In genomic region chr16:75576384-75576811, GRCh38 we compare ENCODE assay signal across 12 cellular contexts. TPM values are rescaled to one million over a fixed set of nuclear protein-coding genes. Genes with fewer than 3 reads are reported as not detected.
A peak's percentile ranks its signal among the peaks of the same experiment; 100 is the strongest.
DNase-seq lines count a peak whose midpoint lies in the region; ATAC-seq and TF ChIP-seq lines count a peak whose summit lies in the region.
"Had no signal": no experiment of that assay in that cellular context is flagged by ENCODE, and none has a peak within 500 bp of the region (broad histone marks: within the 10 kb centered on the region; RNA-seq: fewer than 3 reads in every experiment).

No MANE protein-coding gene starts in this region.

- H3K27ac ChIP-seq in neural progenitor cell: no peak overlapping the region
- H3K27ac ChIP-seq in aorta (ENCODE audit: low read depth in 1 of 2, low read length in 2 of 2): peak overlapping the region in 1 of 2 donors; percentile 38
- H3K27ac ChIP-seq: BLaER1 had no signal

- H3K9ac ChIP-seq in neural progenitor cell: no peak overlapping the region
- H3K9ac ChIP-seq: BLaER1 had no signal

- DNase-seq in GM10266 (ENCODE audit: extremely low spot score) (peak; percentile 24), neural progenitor cell (ENCODE audit: low spot score) (no peak), midbrain (lab: John Stamatoyannopoulos, UW) (no peak), G401 (ENCODE audit: low spot score) (no peak), aorta (no peak)
- no peak for DNase-seq in activated CD8-positive, alpha-beta T cell treated with anti-CD3 and anti-CD28 coated beads for 36 hours
- DNase-seq: activated CD8-positive, alpha-beta memory T cell treated with anti-CD3 and anti-CD28 coated beads for 24 hours; NCI-H510A had no signal

- no peaks in the 10 kb centered on the region for H3K27me3 Mint-ChIP-seq in activated CD8-positive, alpha-beta T cell treated with anti-CD3 and anti-CD28 coated beads for 36 hours
- peaks cover 3% of the 10 kb centered on the region for H3K27me3 Mint-ChIP-seq in neural progenitor cell (ENCODE audit: insufficient read depth, low read depth)

- intact Hi-C loops in activated CD8-positive, alpha-beta T cell treated with anti-CD3 and anti-CD28 coated beads for 36 hours (cut with micrococcal nuclease): no loop called here
- intact Hi-C loops in aorta (cut with DNase I): no loop called here

- peaks cover 10% of the 10 kb centered on the region for H3K36me3 ChIP-seq in neural progenitor cell
- peaks cover 5 to 7% of the 10 kb centered on the region in 2 donors for H3K36me3 ChIP-seq in aorta (ENCODE audit: control insufficient read depth in 1 of 2, insufficient read depth in 2 of 2, low read length in 1 of 2)

- H2AFZ ChIP-seq in neural progenitor cell (replicated peaks): no peak overlapping the region

- H3K27me3 ChIP-seq in neural progenitor cell (no peaks in the 10 kb centered on the region), aorta (ENCODE audit: control insufficient read depth in 1 of 2, insufficient read depth in 2 of 2, low read length in 1 of 2) (no peaks in the 10 kb centered on the region)
- H3K27me3 ChIP-seq: BLaER1 had no signal

- H4K20me1 ChIP-seq in neural progenitor cell (ENCODE audit: low read depth): peaks cover 8% of the 10 kb centered on the region

- 5 to 8% methylated on average over 3 of the region's 3 CpGs for WGBS in aorta, 2 donors

- H3K27ac Mint-ChIP-seq in activated CD8-positive, alpha-beta T cell treated with anti-CD3 and anti-CD28 coated beads for 36 hours: peak overlapping the region; percentile 60
- no peak overlapping the region for H3K27ac Mint-ChIP-seq in neural progenitor cell

- H3K4me1 Mint-ChIP-seq in activated CD8-positive, alpha-beta T cell treated with anti-CD3 and anti-CD28 coated beads for 36 hours (ENCODE audit: low read depth): peaks cover 39% of the 10 kb centered on the region
- peaks cover 9% of the 10 kb centered on the region for H3K4me1 Mint-ChIP-seq in neural progenitor cell

- no peaks in the 10 kb centered on the region for H3K9me3 Mint-ChIP-seq in activated CD8-positive, alpha-beta T cell treated with anti-CD3 and anti-CD28 coated beads for 36 hours
- H3K9me3 Mint-ChIP-seq in neural progenitor cell: no peaks in the 10 kb centered on the region

- no peaks in the 10 kb centered on the region for H3K79me2 ChIP-seq in neural progenitor cell (ENCODE audit: low read depth)

- H3K36me3 Mint-ChIP-seq in activated CD8-positive, alpha-beta T cell treated with anti-CD3 and anti-CD28 coated beads for 36 hours (ENCODE audit: low read depth): peaks cover 31% of the 10 kb centered on the region
- peaks cover 40% of the 10 kb centered on the region for H3K36me3 Mint-ChIP-seq in neural progenitor cell

- no peaks in the 10 kb centered on the region for H3K4me1 ChIP-seq in neural progenitor cell
- peaks cover 0 to 2% of the 10 kb centered on the region in 2 donors for H3K4me1 ChIP-seq in aorta (ENCODE audit: control insufficient read depth in 1 of 2, insufficient read depth in 2 of 2, low read length in 2 of 2)

- no peak overlapping the region for H3K4me3 ChIP-seq in neural progenitor cell
- no peak overlapping the region for H3K4me3 ChIP-seq in aorta (ENCODE audit: low read length in 2 of 2)
- H3K4me3 ChIP-seq: BLaER1 had no signal

- ATAC-seq in GM19395 (IDR thresholded peaks at IDR 0.05; ENCODE audit: unreplicated experiment): peak; percentile 66
- ATAC-seq in HG02938 (IDR thresholded peaks at IDR 0.05; ENCODE audit: unreplicated experiment): peak; percentile 56
- ATAC-seq in activated CD8-positive, alpha-beta T cell treated with anti-CD3 and anti-CD28 coated beads for 36 hours: no peak
- no peak for ATAC-seq in aorta (ENCODE audit: low FRiP score)

- in situ Hi-C loops in G401 (cut with HindIII; ENCODE audit: low sequenced_read_pairs): no loop called here

- no peak overlapping the region for H3K4me3 Mint-ChIP-seq in activated CD8-positive, alpha-beta T cell treated with anti-CD3 and anti-CD28 coated beads for 36 hours
- no peak overlapping the region for H3K4me3 Mint-ChIP-seq in neural progenitor cell

- CTCF ChIA-PET in activated CD8-positive, alpha-beta T cell treated with anti-CD3 and anti-CD28 coated beads for 36 hours (lab: Charles Lee): interaction anchor here (1.0 kb wide), 1 partner anchor 45 kb away, joined by 3 read pairs; no protein-coding TSS in a partner anchor

- peaks cover 4% of the 10 kb centered on the region for H3F3A ChIP-seq in neural progenitor cell (ENCODE audit: low read depth)

- POLR2A ChIA-PET in activated CD8-positive, alpha-beta T cell treated with anti-CD3 and anti-CD28 coated beads for 36 hours (lab: Charles Lee): interaction anchor here (1.5 kb wide), 1 partner anchor 42 kb away, joined by 3 read pairs; no protein-coding TSS in a partner anchor

- H3K9me3 ChIP-seq in neural progenitor cell (ENCODE audit: low read depth): no peaks in the 10 kb centered on the region
- H3K9me3 ChIP-seq in aorta (ENCODE audit: control insufficient read depth, low read length): no peaks in the 10 kb centered on the region
- H3K9me3 ChIP-seq: BLaER1 had no signal

- no peak for TF ChIP-seq CTCF in GM10266 (IDR thresholded peaks at IDR 0.05; ENCODE audit: control insufficient read depth, insufficient read depth, low read depth, missing control alignments)
- TF ChIP-seq CTCF in activated CD8-positive, alpha-beta T cell treated with anti-CD3 and anti-CD28 coated beads for 36 hours (IDR thresholded peaks at IDR 0.05): no peak
- TF ChIP-seq CTCF in neural progenitor cell (IDR thresholded peaks at IDR 0.05): no peak

- H3K4me2 ChIP-seq in neural progenitor cell: no peak overlapping the region
- H3K4me2 ChIP-seq: BLaER1 had no signal

RNA-seq across cellular contexts. Expression of gene GABARAPL2, which starts 10.2 kb away (rescaled TPM):
- 10 to 100 TPM; 56.3 to 57.4 TPM for total RNA-seq in activated CD8-positive, alpha-beta T cell treated with anti-CD3 and anti-CD28 coated beads for 36 hours
- total RNA-seq in neural progenitor cell (ENCODE audit: low replicate concordance) (67.8 and 88.2 TPM in 2 replicates), aorta (100 to 1,000 TPM; 106 to 154 TPM)
- total RNA-seq in G401 (2014; rRNA removed; shearing (Covaris generic)): 18.9 and 20.1 TPM in 2 replicates
- 100 to 1,000 TPM; 198 to 237 TPM for polyA plus RNA-seq in aorta

RNA-seq across cellular contexts. Expression of gene TMEM231, which starts 20.3 kb away (rescaled TPM):
- 1 to 10 TPM; 4.9 to 5.1 TPM for total RNA-seq in activated CD8-positive, alpha-beta T cell treated with anti-CD3 and anti-CD28 coated beads for 36 hours
- total RNA-seq in neural progenitor cell (ENCODE audit: low replicate concordance) (10.9 and 14.4 TPM in 2 replicates), aorta (10 to 100 TPM in 1 of 2 donors, 1 to 10 TPM in 1; 6.8 to 10.3 TPM)
- total RNA-seq in G401 (2014; rRNA removed; shearing (Covaris generic)): 24.2 and 46.1 TPM in 2 replicates
- 10 to 100 TPM in 1 of 2 donors, 1 to 10 TPM in 1; 2.3 to 11.0 TPM for polyA plus RNA-seq in aorta

RNA-seq across cellular contexts. Expression of gene CHST5, which starts 40.5 kb away (rescaled TPM):
- not detected for total RNA-seq in activated CD8-positive, alpha-beta T cell treated with anti-CD3 and anti-CD28 coated beads for 36 hours
- total RNA-seq in neural progenitor cell (ENCODE audit: low replicate concordance) (0.37 TPM in 1 of 2 replicates, not detected in the other), aorta (not detected)
- total RNA-seq in G401 (2014; rRNA removed; shearing (Covaris generic)): 0.12 TPM in 1 of 2 replicates, not detected in the other
- 1 to 10 TPM in 1 of 2 donors, under 1 TPM in 1; 0.97 to 1.5 TPM for polyA plus RNA-seq in aorta
- total RNA-seq: LHCN-M2 had no signal

RNA-seq across cellular contexts. Expression of gene ADAT1, which starts 46.7 kb away (rescaled TPM):
- 10 to 100 TPM; 41.7 to 43.6 TPM for total RNA-seq in activated CD8-positive, alpha-beta T cell treated with anti-CD3 and anti-CD28 coated beads for 36 hours
- total RNA-seq in neural progenitor cell (ENCODE audit: low replicate concordance): 76.6 and 86.4 TPM in 2 replicates
- 24.2 and 25.1 TPM in 2 replicates for total RNA-seq in G401 (2014; rRNA removed; shearing (Covaris generic))
- total RNA-seq in aorta: 10 to 100 TPM; 25.4 to 44.0 TPM
- polyA plus RNA-seq in aorta: 10 to 100 TPM in 1 of 2 donors, 1 to 10 TPM in 1; 7.5 to 19.2 TPM

Comparison
In these comparisons a context has a peak if more than half of its experiments do, and no peak if none do; other contexts are left out.
1. ATAC-seq: peak in GM19395 (single experiment) and HG02938 (single experiment); none in activated CD8-positive, alpha-beta T cell treated with anti-CD3 and anti-CD28 coated beads for 36 hours (single experiment) and aorta (single experiment).